Comparison of ENCODE assay signal across 13 cellular contexts in genomic region chr5:90680831-90681420, GRCh38.
DNase-seq lines count a peak whose midpoint lies in the region; ATAC-seq and TF ChIP-seq lines count a peak whose summit lies in the region.
"Had no signal": no experiment of that assay in that cellular context is flagged by ENCODE, and none has a peak within 500 bp of the region (broad histone marks: within the 10 kb centered on the region; RNA-seq: fewer than 3 reads in every experiment).

No MANE protein-coding gene starts in this region.

- H3K9me3 Mint-ChIP-seq in GM23338 = no peaks in the 10 kb centered on the region; the same call in 2 of the 3 replicates
- peaks cover 4% of the 10 kb centered on the region for H3K9me3 Mint-ChIP-seq in WTC11

- ATAC-seq in GM23338 (no peak), WTC11 (no peak), GM21723 (IDR thresholded peaks at IDR 0.05; ENCODE audit: unreplicated experiment) (no peak)

- no peaks in the 10 kb centered on the region for H4K20me1 ChIP-seq in GM23338 (replicated peaks; ENCODE audit: insufficient read depth)

- H3K4me1 ChIP-seq in GM23338 (ENCODE audit: insufficient read depth) = no peaks in the 10 kb centered on the region

- peaks cover 3% of the 10 kb centered on the region for H3K27me3 Mint-ChIP-seq in GM23338 (ENCODE audit: insufficient read depth, low read depth, poor library complexity)
- H3K27me3 Mint-ChIP-seq in WTC11 (ENCODE audit: low read depth) = no peaks in the 10 kb centered on the region
- H3K27me3 Mint-ChIP-seq: B cell; CD4-positive, alpha-beta T cell had no signal

- peaks cover 33% of the 10 kb centered on the region for H3K36me3 Mint-ChIP-seq in GM23338 (ENCODE audit: low read depth)
- peaks cover 39% of the 10 kb centered on the region for H3K36me3 Mint-ChIP-seq in WTC11

- no peaks in the 10 kb centered on the region; the same call in 1 of the 2 replicates for H3K79me2 ChIP-seq in GM23338 (replicated peaks; ENCODE audit: insufficient read depth)

- no peak overlapping the region for H2AFZ ChIP-seq in GM23338

- DNase-seq in GM23338 (ENCODE audit: low spot score) (no peak), WTC11 (ENCODE audit: low spot score) (no peak), putamen (ENCODE audit: low spot score) (peak; percentile 45), NCI-H345 (lab: John Stamatoyannopoulos, UW) (no peak)
- DNase-seq in stimulated activated naive CD4-positive, alpha-beta T cell treated with Interleukin-2 at 50 U/mL for 16 hours (lab: John Stamatoyannopoulos, UW) = no peak
- DNase-seq: ACHN; C1 segment of cervical spinal cord; CD4-positive, alpha-beta T cell; DMS79; IMR-90 had no signal

- H3K4me3 Mint-ChIP-seq in GM23338 = no peak overlapping the region
- no peak overlapping the region for H3K4me3 Mint-ChIP-seq in WTC11
- H3K4me3 Mint-ChIP-seq: B cell; CD4-positive, alpha-beta T cell had no signal

- H3K4me1 Mint-ChIP-seq in GM23338 (no peaks in the 10 kb centered on the region; the same call in 2 of the 3 replicates), WTC11 (peaks cover 7% of the 10 kb centered on the region; the same call in 1 of the 2 replicates)
- H3K4me1 Mint-ChIP-seq: B cell had no signal

- POLR2A ChIA-PET in WTC11 (lab: Charles Lee) = no interaction called here

- 0 out of 2 replicates have a peak overlapping the region, but pooled peaks have one; percentile 68 for H3K27ac ChIP-seq in GM23338 (ENCODE audit: low read depth)
- peak overlapping the region; percentile 55 for H3K27ac ChIP-seq in cingulate gyrus (ENCODE audit: low read depth, low read length)

- no peaks in the 10 kb centered on the region for H3K27me3 ChIP-seq in GM23338 (ENCODE audit: insufficient read depth)

- TF ChIP-seq CTCF in GM23338 (conservative IDR thresholded peaks at IDR 0.05; ENCODE audit: low read depth in 2 of 2) (no peak), WTC11 (IDR thresholded peaks at IDR 0.05) (no peak)

- no peaks in the 10 kb centered on the region for H3F3A ChIP-seq in GM23338 (replicated peaks; ENCODE audit: low read depth)

- H3K4me2 ChIP-seq in GM23338 = no peak overlapping the region

- peaks cover 8% of the 10 kb centered on the region for H3K36me3 ChIP-seq in GM23338 (ENCODE audit: insufficient read depth)

- CTCF ChIA-PET in WTC11 (lab: Charles Lee) = no interaction called here

- H3K27ac Mint-ChIP-seq in GM23338 (peak overlapping the region; percentile 63), WTC11 (peak overlapping the region; percentile 77; the same call in 1 of the 2 replicates)
- H3K27ac Mint-ChIP-seq: B cell; CD4-positive, alpha-beta T cell had no signal

- H3K4me3 ChIP-seq in GM23338 = no peak overlapping the region

- no peaks in the 10 kb centered on the region for H3K9me2 ChIP-seq in GM23338 (ENCODE audit: insufficient read depth)

TF ChIP-seq in GM23338, 12 proteins besides CTCF, POLR2A, EP300 and RAD21 (continues in another document):
- TF ChIP-seq ZNF114 (CRISPR knock-in tag; IDR thresholded peaks at IDR 0.05) (no peak), POLR2AphosphoS5 (IDR thresholded peaks at IDR 0.05; ENCODE audit: low read depth) (no peak), CREB1 (CRISPR knock-in tag; IDR thresholded peaks at IDR 0.05; ENCODE audit: low read depth) (no peak), STAT1 (IDR thresholded peaks at IDR 0.05; ENCODE audit: unreplicated experiment) (no peak), JUNB (IDR thresholded peaks at IDR 0.05; ENCODE audit: unreplicated experiment) (no peak)

TF ChIP-seq in WTC11, 78 proteins besides CTCF, POLR2A, EP300 and RAD21:
- no peak for TF ChIP-seq ZNF416 (CRISPR knock-in tag; IDR thresholded peaks at IDR 0.05)
- no peak for TF ChIP-seq TEAD4 (CRISPR knock-in tag; IDR thresholded peaks at IDR 0.05)
- no peak for TF ChIP-seq TP53 (CRISPR knock-in tag; IDR thresholded peaks at IDR 0.05)
- no peak for TF ChIP-seq USF1 (CRISPR knock-in tag; IDR thresholded peaks at IDR 0.05)
- TF ChIP-seq ZNF671 (CRISPR knock-in tag; IDR thresholded peaks at IDR 0.05) = no peak
- TF ChIP-seq TCF7 (CRISPR knock-in tag; IDR thresholded peaks at IDR 0.05; ENCODE audit: low read depth) = no peak
- TF ChIP-seq RELA (CRISPR knock-in tag; IDR thresholded peaks at IDR 0.05; ENCODE audit: borderline replicate concordance) = no peak
TF ChIP-seq in WTC11: peak in this region for 0.
